In genomic region chr10:113023017-113023416, GRCh38 we compare ENCODE assay signal across 1 cellular context.
TF ChIP-seq lines count a peak whose summit lies in the region.

No MANE protein-coding gene starts in this region.

TF ChIP-seq in WTC11, 78 proteins besides CTCF, POLR2A, EP300 and RAD21 (continued from another document):
- no peak for TF ChIP-seq ATF6 (CRISPR knock-in tag; IDR thresholded peaks at IDR 0.05)
- no peak for TF ChIP-seq OVOL2 (CRISPR knock-in tag; IDR thresholded peaks at IDR 0.05; ENCODE audit: borderline replicate concordance)
- no peak for TF ChIP-seq E2F5 (CRISPR knock-in tag; IDR thresholded peaks at IDR 0.05)
- no peak for TF ChIP-seq ZNF423 (CRISPR knock-in tag; IDR thresholded peaks at IDR 0.05)
- TF ChIP-seq PRRX2 (CRISPR knock-in tag; IDR thresholded peaks at IDR 0.05): no peak
- no peak for TF ChIP-seq E2F1 (CRISPR knock-in tag; IDR thresholded peaks at IDR 0.05)
TF ChIP-seq in WTC11: peak in this region for 0.
